ENCODE assay signal across 14 cellular contexts in genomic region chr14:102764220-102764671, GRCh38. TPM values are rescaled to one million over a fixed set of nuclear protein-coding genes. Genes with fewer than 3 reads are reported as not detected.
DNase-seq lines count a peak whose midpoint lies in the region; ATAC-seq, FAIRE-seq and TF ChIP-seq lines count a peak whose summit lies in the region.
"Had no signal": no experiment of that assay in that cellular context is flagged by ENCODE, and none has a peak within 500 bp of the region (broad histone marks: within the 10 kb centered on the region; RNA-seq: fewer than 3 reads in every experiment).

No MANE protein-coding gene starts in this region.

- DNase-seq in GM13976 (ENCODE audit: low spot score) (peak; percentile 85), GM12878 (ENCODE audit: low read depth, low spot score) (peak; percentile 97), NCI-H446 (lab: John Stamatoyannopoulos, UW) (no peak), NCI-H2107 (lab: John Stamatoyannopoulos, UW) (no peak), SIG-M5 treated with dmso at 0.1 percent for 504 hours (lab: John Stamatoyannopoulos, UW; ENCODE audit: unreplicated experiment) (no peak)
- no peak for DNase-seq in effector CD8-positive, alpha-beta T cell (lab: John Stamatoyannopoulos, UW)
- DNase-seq: activated CD4-positive, alpha-beta T cell treated with anti-CD3 and anti-CD28 coated beads, Interleukin-2, amount 50 U/mL, for 48 hours; CD8-positive, alpha-beta memory T cell; NCI-H2081; SIG-M5 had no signal

- whole genome bisulfite sequencing in GM12878 (ENCODE audit: insufficient coverage, insufficient replicate concordance, low lambda C conversion rate, missing lambda C conversion rate), result under 1% methylated on average over 10 of the region's 11 CpGs

- POLR2A ChIA-PET in GM12878 (lab: Charles Lee), result interaction anchor here (1.2 to 1.8 kb wide), 3 partner anchors 9 to 19 kb away, joined by 4 to 12 read pairs (median 6); no protein-coding TSS in a partner anchor

- peak overlapping the region; percentile 61 for H3K9ac ChIP-seq in GM12878 (ENCODE audit: control insufficient read depth, insufficient read depth, low read length)

- peak overlapping the region; percentile 31 for H2AFZ ChIP-seq in GM12878 (ENCODE audit: control insufficient read depth, low read depth, low read length)
- H2AFZ ChIP-seq: hepatocyte had no signal

- no TSS peak for BruUV-seq in GM12878 (replicated peaks; lab: Mats Ljungman, UMichigan)

- no peak for TF ChIP-seq RAD21 in GM12878 (IDR thresholded peaks at IDR 0.05; ENCODE audit: insufficient read depth, low read depth, low read length)

- TF ChIP-seq CTCF in GM13976 (IDR thresholded peaks at IDR 0.05; ENCODE audit: borderline replicate concordance, control extremely low read depth, extremely low read depth, insufficient read depth, missing control alignments) (no peak), GM12878 (IDR thresholded peaks at IDR 0.05 in 2 of 3, conservative IDR thresholded peaks at IDR 0.05 in 1 of 3; ENCODE audit: control insufficient read depth in 2 of 3, extremely low read depth in 1 of 3, insufficient read depth in 1 of 3, low read depth in 3 of 3, low read length in 3 of 3) (no peak)

- RAD21 ChIA-PET in GM12878 (lab: Charles Lee; ENCODE audit: unreplicated experiment), result interaction anchor here (0.8 to 2.9 kb wide), 7 partner anchors 9 to 70 kb away, joined by 4 to 24 read pairs (median 4); no protein-coding TSS in a partner anchor

- FAIRE-seq in GM12878 (lab: Jason Lieb, UNC), result peak; percentile 83

- peak overlapping the region; percentile 61 for H3K4me2 ChIP-seq in GM12878 (ENCODE audit: control insufficient read depth, insufficient read depth)
- H3K4me2 ChIP-seq: hepatocyte had no signal

- in situ Hi-C loops in GM13976 (cut with MboI; ENCODE audit: low sequenced_read_pairs, unreplicated experiment), result no loop called here
- in situ Hi-C loops in GM12878 (cut with MboI), result no loop called here

- intact Hi-C loops in GM12878 (cut with micrococcal nuclease; ENCODE audit: unreplicated experiment), result loop anchor here (1.0 to 5.0 kb wide), 3 partner anchors 10 to 157 kb away; no protein-coding TSS in a partner anchor

- peak; percentile 51 to 73; a peak in 2 of 4 replicates for TF ChIP-seq EP300 in GM12878 (IDR thresholded peaks at IDR 0.05; ENCODE audit: borderline replicate concordance in 1 of 2, control insufficient read depth in 1 of 2, low read depth in 2 of 2, low read length in 2 of 2)

- peak overlapping the region; percentile 92 for H3K27ac ChIP-seq in GM12878 (ENCODE audit: control insufficient read depth, insufficient read depth)
- H3K27ac ChIP-seq: hepatocyte, skin epidermis had no signal

- no peak overlapping the region for H3K4me3 ChIP-seq in GM12878
- H3K4me3 ChIP-seq: hepatocyte, skin epidermis had no signal

- no peaks in the 10 kb centered on the region; the same call in 1 of the 2 replicates for H3K79me2 ChIP-seq in GM12878 (ENCODE audit: control insufficient read depth, insufficient read depth, low read length)
- H3K79me2 ChIP-seq: hepatocyte had no signal

- ATAC-seq in GM19438 (IDR thresholded peaks at IDR 0.05; ENCODE audit: low read depth, unreplicated experiment) (peak; percentile 58), HG02870 (IDR thresholded peaks at IDR 0.05; ENCODE audit: unreplicated experiment) (peak; percentile 64), GM12878 (peak; percentile 76)

- CTCF ChIA-PET in GM12878 (lab: Yijun Ruan, JAX), result interaction anchor here (1.5 to 2.0 kb wide), 3 partner anchors 9 to 70 kb away, joined by 3 to 13 read pairs (median 10); no protein-coding TSS in a partner anchor

- TF ChIP-seq POLR2A in GM12878 (IDR thresholded peaks at IDR 0.05; ENCODE audit: low read depth, low read length), result no peak

- no peaks in the 10 kb centered on the region for H3K36me3 ChIP-seq in GM12878 (ENCODE audit: control insufficient read depth in 2 of 2, insufficient read depth in 2 of 2, low read length in 1 of 2)

- H3K4me1 ChIP-seq in GM12878 (ENCODE audit: control insufficient read depth, insufficient read depth, low read length), result peaks cover 51% of the 10 kb centered on the region

- H4K20me1 ChIP-seq in GM12878 (ENCODE audit: control insufficient read depth, insufficient read depth), result no peaks in the 10 kb centered on the region

- no peaks in the 10 kb centered on the region for H3K9me3 ChIP-seq in GM12878 (replicated peaks; ENCODE audit: control insufficient read depth, insufficient read depth, low read length)

- H3K27me3 ChIP-seq in GM12878 (replicated peaks in 1 of 2; ENCODE audit: control insufficient read depth in 2 of 2, insufficient read depth in 2 of 2, low read length in 1 of 2), result no peaks in the 10 kb centered on the region
- H3K27me3 ChIP-seq: hepatocyte had no signal

- SMC1A ChIA-PET in GM12878 (lab: Charles Lee; ENCODE audit: uncharacterized antibody, unreplicated experiment), result interaction anchor here (0.8 to 1.6 kb wide), 5 partner anchors 10 to 69 kb away, joined by 3 to 10 read pairs (median 3); no protein-coding TSS in a partner anchor

TF ChIP-seq in GM12878, 131 proteins besides CTCF, POLR2A, EP300 and RAD21 (continues in another document):
- peak; percentile 35; the same call in 1 of the 2 replicates for TF ChIP-seq PKNOX1 (IDR thresholded peaks at IDR 0.05)
- TF ChIP-seq RBBP5 (conservative IDR thresholded peaks at IDR 0.05), result no peak
- TF ChIP-seq MEF2B (IDR thresholded peaks at IDR 0.05; ENCODE audit: partially characterized antibody, poor library complexity, severe bottlenecking), result peak; percentile 98
- TF ChIP-seq GABPA (IDR thresholded peaks at IDR 0.05; ENCODE audit: low read depth), result peak; percentile 57; the same call in 1 of the 2 replicates
- TF ChIP-seq CREB1 (IDR thresholded peaks at IDR 0.05; ENCODE audit: low read depth), result peak; percentile 55
- peak; percentile 89 for TF ChIP-seq RUNX3 (IDR thresholded peaks at IDR 0.05; ENCODE audit: low read length)
- TF ChIP-seq SMARCA5 (IDR thresholded peaks at IDR 0.05), result no peak
- TF ChIP-seq E4F1 (IDR thresholded peaks at IDR 0.05; ENCODE audit: borderline replicate concordance, partially characterized antibody), result peak; percentile 36
- TF ChIP-seq IKZF1 (conservative IDR thresholded peaks at IDR 0.05), result peak; percentile 99
- TF ChIP-seq NR2F1 (conservative IDR thresholded peaks at IDR 0.05), result peak; percentile 42; the same call in 1 of the 2 replicates
- no peak for TF ChIP-seq SUPT20H (IDR thresholded peaks at IDR 0.05; ENCODE audit: borderline replicate concordance, control insufficient read depth, low read depth, low read length)
- TF ChIP-seq ZNF274 (IDR thresholded peaks at IDR 0.05; ENCODE audit: insufficient read depth, insufficient read length), result no peak
- peak in 1 of 2 experiments; percentile 73; a peak in 1 of 3 replicates for TF ChIP-seq EGR1 (IDR thresholded peaks at IDR 0.05; ENCODE audit: borderline replicate concordance in 1 of 2, low read depth in 2 of 2, low read length in 2 of 2)
- TF ChIP-seq RELA (IDR thresholded peaks at IDR 0.05; ENCODE audit: borderline replicate concordance, partially characterized antibody), result peak; percentile 95

RNA-seq across cellular contexts. Expression of gene TRAF3, which starts 13.0 kb away (rescaled TPM):
- 156 and 174 TPM in 2 replicates for total RNA-seq in GM12878 (2013; cell fraction: nucleolus; rRNA removed)
- total RNA-seq in GM12878 (2014; rRNA removed) (33.3 and 40.3 TPM in 2 replicates), GM12878 (2014; rRNA removed; fragmentation: Illumina TruSeq; extraction: Trizol) (34.3 and 36.5 TPM in 2 replicates), GM12878 (2021) (55.2 and 60.1 TPM in 2 replicates)
- 27.5 TPM for polyA plus RNA-seq in GM12878 (2011; ENCODE audit: low read depth)
- polyA plus RNA-seq in GM12878 (2011; rRNA removed) (66.3 and 70.1 TPM in 2 replicates), GM12878 (2014; fragmentation: Illumina TruSeq; extraction: Trizol) (18.1 and 33.6 TPM in 2 replicates), GM12878 (2014; fragmentation: Nextera tagmentation; extraction: Ambion mirVana) (1 to 10 TPM; 3.0 to 4.0 TPM), GM12878 (2014; rRNA removed) (46.1 and 46.3 TPM in 2 replicates), GM12878 (2016; fragmentation: Nextera tagmentation; extraction: Ambion mirVana) (10 to 100 TPM; 36.4 to 40.9 TPM)
- polyA plus RNA-seq in GM12878 (2011; cell fraction: cytosol; rRNA removed), result 68.7 and 74.7 TPM in 2 replicates
- polyA plus RNA-seq in GM12878 (2011; cell fraction: nucleus; rRNA removed), result 140 and 141 TPM in 2 replicates
- 47.2 and 61.2 TPM in 2 replicates for polyA plus RNA-seq in GM12878 (2012)
- 147 and 149 TPM in 2 replicates for polyA minus RNA-seq in GM12878 (2011; rRNA and poly(A)+ RNA removed)
- polyA minus RNA-seq in GM12878 (2011; cell fraction: cytosol; rRNA and poly(A)+ RNA removed), result 32.7 and 34.7 TPM in 2 replicates
- polyA minus RNA-seq in GM12878 (2011; cell fraction: nucleus; rRNA and poly(A)+ RNA removed), result 56.5 and 77.2 TPM in 2 replicates

Comparison
In these comparisons a context has a peak if more than half of its experiments do, and no peak if none do; other contexts are left out.
1. DNase-seq: peak in GM13976 (single experiment) and GM12878 (single experiment); none in NCI-H446 (0 of 2), NCI-H2107 (single experiment), effector CD8-positive, alpha-beta T cell (single experiment) and SIG-M5 treated with dmso at 0.1 percent for 504 hours (single experiment).
2. Peak in every context shown above with its lines, with median percentiles within 50 percentile points of each other: ATAC-seq.